1 cellular context compared by ENCODE assay signal in genomic region chr17:75034236-75034908, GRCh38.
A peak's percentile ranks its signal among the peaks of the same experiment; 100 is the strongest.
TF ChIP-seq lines count a peak whose summit lies in the region.

No MANE protein-coding gene starts in this region.

TF ChIP-seq in HepG2, 621 proteins besides CTCF, POLR2A, EP300 and RAD21 (continues in another document):
- TF ChIP-seq ZSCAN30 (CRISPR knock-in tag; IDR thresholded peaks at IDR 0.05) (peak; percentile 91; the same call in 1 of the 2 replicates), PREB (CRISPR knock-in tag; IDR thresholded peaks at IDR 0.05) (no peak; the same call in 1 of the 2 replicates), NFAT5 (CRISPR knock-in tag; IDR thresholded peaks at IDR 0.05) (peak; percentile 28; the same call in 1 of the 2 replicates), ZNF430 (CRISPR knock-in tag; IDR thresholded peaks at IDR 0.05) (peak; percentile 56; the same call in 1 of the 2 replicates), CSRNP1 (CRISPR knock-in tag; IDR thresholded peaks at IDR 0.05) (peak; percentile 70), ZNF546 (CRISPR knock-in tag; conservative IDR thresholded peaks at IDR 0.05) (peak; percentile 26; the same call in 1 of the 2 replicates), ERF (CRISPR knock-in tag; IDR thresholded peaks at IDR 0.05) (peak; percentile 8; the same call in 1 of the 2 replicates), ZNF761 (CRISPR knock-in tag; conservative IDR thresholded peaks at IDR 0.05) (no peak), ZNF775 (CRISPR knock-in tag; IDR thresholded peaks at IDR 0.05; ENCODE audit: borderline replicate concordance) (peak; percentile 42; the same call in 1 of the 2 replicates), SMC3 (IDR thresholded peaks at IDR 0.05; ENCODE audit: low read length) (no peak), TCF7L2 (IDR thresholded peaks at IDR 0.05; ENCODE audit: low read depth, low read length) (no peak), FOSL2 (CRISPR knock-in tag; IDR thresholded peaks at IDR 0.05) (peak; percentile 66), ZNF883 (CRISPR knock-in tag; IDR thresholded peaks at IDR 0.05; ENCODE audit: not compliant biosample characterization) (peak; percentile 63), PRPF4 (IDR thresholded peaks at IDR 0.05; ENCODE audit: low read depth, low read length, poor library complexity, severe bottlenecking) (peak; percentile 96), ARHGAP35 (CRISPR knock-in tag; IDR thresholded peaks at IDR 0.05; ENCODE audit: borderline replicate concordance) (peak; percentile 82), RFX5 (IDR thresholded peaks at IDR 0.05; ENCODE audit: low read depth, low read length) (peak; percentile 3; the same call in 1 of the 2 replicates), ZNF253 (CRISPR knock-in tag; IDR thresholded peaks at IDR 0.05; ENCODE audit: borderline replicate concordance) (0 out of 2 replicates have a peak, but pooled peaks have one; percentile 62), ZNF124 (CRISPR knock-in tag; IDR thresholded peaks at IDR 0.05) (peak; percentile 66; the same call in 1 of the 2 replicates), ATF1 (CRISPR knock-in tag; IDR thresholded peaks at IDR 0.05) (no peak), SRY (CRISPR knock-in tag; IDR thresholded peaks at IDR 0.05) (no peak), ZSCAN5A (CRISPR knock-in tag; IDR thresholded peaks at IDR 0.05; ENCODE audit: borderline replicate concordance) (peak; percentile 91), NFIC (IDR thresholded peaks at IDR 0.05; ENCODE audit: low read length) (no peak; the same call in 1 of the 2 replicates), ZBTB26 (CRISPR knock-in tag; IDR thresholded peaks at IDR 0.05; ENCODE audit: borderline replicate concordance) (peak; percentile 81; the same call in 1 of the 2 replicates), ZNF224 (CRISPR knock-in tag; IDR thresholded peaks at IDR 0.05) (no peak), ZNF263 (CRISPR knock-in tag; IDR thresholded peaks at IDR 0.05) (peak; percentile 65; the same call in 1 of the 2 replicates), RFX1 (IDR thresholded peaks at IDR 0.05) (no peak; the same call in 1 of the 2 replicates), ZNF552 (CRISPR knock-in tag; IDR thresholded peaks at IDR 0.05; ENCODE audit: borderline replicate concordance) (peak; percentile 85), ZNF468 (CRISPR knock-in tag; IDR thresholded peaks at IDR 0.05) (no peak; the same call in 1 of the 2 replicates), ZNF570 (CRISPR knock-in tag; IDR thresholded peaks at IDR 0.05; ENCODE audit: borderline replicate concordance) (no peak), ZNF850 (CRISPR knock-in tag; conservative IDR thresholded peaks at IDR 0.05) (no peak), ZNF672 (CRISPR knock-in tag; IDR thresholded peaks at IDR 0.05) (no peak), GLI4 (CRISPR knock-in tag; IDR thresholded peaks at IDR 0.05; ENCODE audit: borderline replicate concordance) (peak; percentile 68; the same call in 1 of the 2 replicates), MTERF4 (CRISPR knock-in tag; IDR thresholded peaks at IDR 0.05) (peak; percentile 93), ZNF362 (CRISPR knock-in tag; IDR thresholded peaks at IDR 0.05; ENCODE audit: borderline replicate concordance) (peak; percentile 56; the same call in 1 of the 2 replicates), SYNCRIP (IDR thresholded peaks at IDR 0.05; ENCODE audit: insufficient read depth, low read depth, low read length) (no peak), ZNF597 (CRISPR knock-in tag; IDR thresholded peaks at IDR 0.05) (no peak), ZNF576 (CRISPR knock-in tag; IDR thresholded peaks at IDR 0.05) (0 out of 2 replicates have a peak, but pooled peaks have one; percentile 2), KMT2B (CRISPR knock-in tag; IDR thresholded peaks at IDR 0.05) (0 out of 2 replicates have a peak, but pooled peaks have one; percentile 40), TFDP2 (CRISPR knock-in tag; IDR thresholded peaks at IDR 0.05) (peak; percentile 89), THYN1 (CRISPR knock-in tag; IDR thresholded peaks at IDR 0.05; ENCODE audit: borderline replicate concordance, low read depth) (peak; percentile 92; the same call in 1 of the 2 replicates), ZMAT3 (CRISPR knock-in tag; conservative IDR thresholded peaks at IDR 0.05) (no peak), RBM22 (optimal IDR thresholded peaks at IDR 0.05; ENCODE audit: low read length) (no peak), NR2F6 (IDR thresholded peaks at IDR 0.05) (peak; percentile 26; the same call in 1 of the 2 replicates), NR2F6 (CRISPR knock-in tag; IDR thresholded peaks at IDR 0.05) (peak; percentile 57), KLF15 (CRISPR knock-in tag; IDR thresholded peaks at IDR 0.05; ENCODE audit: borderline replicate concordance) (peak; percentile 93; the same call in 1 of the 2 replicates), HIVEP1 (CRISPR knock-in tag; IDR thresholded peaks at IDR 0.05) (peak; percentile 16; the same call in 1 of the 2 replicates), ZBTB14 (CRISPR knock-in tag; IDR thresholded peaks at IDR 0.05) (no peak; the same call in 1 of the 2 replicates), MEIS2 (CRISPR knock-in tag; IDR thresholded peaks at IDR 0.05) (peak; percentile 60; the same call in 1 of the 2 replicates)
